In the genomic region with DNA sequence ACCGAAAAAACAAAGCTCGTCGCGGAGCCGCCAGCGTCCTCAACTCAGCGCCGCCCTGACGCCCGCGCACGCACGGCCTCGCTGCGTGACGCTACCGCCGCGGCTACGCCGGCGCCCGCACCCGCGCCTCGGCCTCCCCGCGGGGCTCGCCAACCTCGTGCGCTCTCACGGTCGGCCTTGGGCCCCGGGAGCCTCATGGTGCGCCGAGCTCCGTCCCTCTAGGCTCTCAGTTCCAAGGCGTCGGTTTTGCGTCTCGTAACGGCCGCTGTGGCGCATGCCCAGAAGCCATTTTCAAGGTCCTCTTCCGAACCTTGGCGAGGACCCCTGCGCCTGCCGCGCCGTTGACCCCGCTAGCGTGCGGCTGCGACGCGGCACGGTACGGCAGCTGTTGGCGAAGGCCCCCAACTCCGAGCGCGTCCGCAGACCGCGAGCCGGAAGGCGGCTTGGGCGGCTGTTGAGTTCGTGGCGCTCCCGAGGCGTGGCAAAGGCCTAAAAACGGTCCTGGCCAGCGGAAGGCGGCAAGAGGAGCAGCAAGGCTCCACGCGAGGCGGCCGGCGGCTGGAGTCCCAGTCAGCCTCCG, we compare ENCODE assay signal across 8 cellular contexts. TPM values are rescaled to one million over a fixed set of nuclear protein-coding genes. Genes with fewer than 3 reads are reported as not detected.
DNase-seq lines count a peak whose midpoint lies in the region; ATAC-seq and TF ChIP-seq lines count a peak whose summit lies in the region.

TSS of gene HENMT1 (minus strand) at position 64 of the 580 bp plus-strand sequence. CDS start 1,209 bp downstream, outside the sequence.

- no peaks in the 10 kb centered on the region for H3K9me3 Mint-ChIP-seq in activated CD8-positive, alpha-beta memory T cell treated with anti-CD3 and anti-CD28 coated beads, Interleukin-2, amount 10 ng/mL, durations not matched to agents 7 days and 5 days (ENCODE audit: low read depth)

- no peak for TF ChIP-seq CTCF in GM12864 (IDR thresholded peaks at IDR 0.05; ENCODE audit: low read depth, low read length, missing control alignments)

- peak within 1 kb of the TSS; percentile 31 for H3K27ac ChIP-seq in epithelial cell of prostate
- H3K27ac ChIP-seq in mucosa of rectum (ENCODE audit: low read depth in 2 of 2, low read length in 2 of 2) = peak within 1 kb of the TSS; percentile 86 to 94

- peak within 1 kb of the TSS; percentile 82 for H3K4me3 Mint-ChIP-seq in activated CD8-positive, alpha-beta memory T cell treated with anti-CD3 and anti-CD28 coated beads, Interleukin-2, amount 10 ng/mL, durations not matched to agents 7 days and 5 days

- peak; percentile 89 for ATAC-seq in HG02642 (IDR thresholded peaks at IDR 0.05; ENCODE audit: poor library complexity, unreplicated experiment)
- peak; percentile 85 for ATAC-seq in activated CD8-positive, alpha-beta memory T cell treated with anti-CD3 and anti-CD28 coated beads, Interleukin-2, amount 10 ng/mL, durations not matched to agents 7 days and 5 days

- H3K9me3 ChIP-seq in mucosa of rectum (ENCODE audit: control insufficient read depth in 2 of 2, low read length in 2 of 2) = no peaks in the 10 kb centered on the region

- H3K4me1 ChIP-seq in mucosa of rectum (ENCODE audit: control insufficient read depth in 2 of 2, insufficient read depth in 2 of 2, low read length in 2 of 2) = peaks cover 3 to 4% of the 10 kb centered on the region in 2 donors

- peaks cover 44% of the 10 kb centered on the region for H3K4me1 Mint-ChIP-seq in activated CD8-positive, alpha-beta memory T cell treated with anti-CD3 and anti-CD28 coated beads, Interleukin-2, amount 10 ng/mL, durations not matched to agents 7 days and 5 days

- peaks cover 26% of the 10 kb centered on the region for H3K36me3 Mint-ChIP-seq in activated CD8-positive, alpha-beta memory T cell treated with anti-CD3 and anti-CD28 coated beads, Interleukin-2, amount 10 ng/mL, durations not matched to agents 7 days and 5 days

- peak within 1 kb of the TSS; percentile 84 to 91 for H3K9ac ChIP-seq in mucosa of rectum (ENCODE audit: low read depth in 1 of 2, low read length in 2 of 2)

- H3K4me3 ChIP-seq in GM12864 (ENCODE audit: low read depth, low read length) (peak within 1 kb of the TSS; percentile 60), mucosa of rectum (ENCODE audit: low read length in 2 of 2) (peak within 1 kb of the TSS; percentile 78)

- H3K27me3 Mint-ChIP-seq in activated CD8-positive, alpha-beta memory T cell treated with anti-CD3 and anti-CD28 coated beads, Interleukin-2, amount 10 ng/mL, durations not matched to agents 7 days and 5 days = no peaks in the 10 kb centered on the region

- DNase-seq in GM12864 (ENCODE audit: low read depth) = peak; percentile 49
- DNase-seq in NCI-H2029 (lab: John Stamatoyannopoulos, UW) = peak; percentile 40
- peak; percentile 86 for DNase-seq in activated CD8-positive, alpha-beta memory T cell treated with anti-CD3 and anti-CD28 coated beads, Interleukin-2, amount 10 ng/mL, durations not matched to agents 7 days and 5 days
- DNase-seq in epithelial cell of prostate (ENCODE audit: low read depth, low spot score) = no peak
- peak; percentile 47 to 55 for DNase-seq in stimulated activated CD8-positive, alpha-beta memory T cell treated with anti-CD3 and anti-CD28 coated beads, Interleukin-4, amount 100 ng/mL, for 4 hours (ENCODE audit: low read depth in 2 of 2, low spot score in 1 of 2)
- no peak for DNase-seq in SHP77 (lab: John Stamatoyannopoulos, UW)

- no peaks in the 10 kb centered on the region for H3K27me3 ChIP-seq in mucosa of rectum (ENCODE audit: control insufficient read depth in 2 of 2, insufficient read depth in 2 of 2, low read length in 2 of 2)

- CTCF ChIA-PET in activated CD8-positive, alpha-beta memory T cell treated with anti-CD3 and anti-CD28 coated beads, Interleukin-2, amount 10 ng/mL, durations not matched to agents 7 days and 5 days (lab: Charles Lee) = interaction anchor here (0.7 to 4.1 kb wide), 10 partner anchors 11 to 1457 kb away, joined by 3 to 45 read pairs (median 5); partner anchors contain the start of gene PRPF38B

- H3K36me3 ChIP-seq in mucosa of rectum (ENCODE audit: control insufficient read depth in 2 of 2, insufficient read depth in 2 of 2, low read length in 2 of 2) = no peaks in the 10 kb centered on the region

- H3K27ac Mint-ChIP-seq in activated CD8-positive, alpha-beta memory T cell treated with anti-CD3 and anti-CD28 coated beads, Interleukin-2, amount 10 ng/mL, durations not matched to agents 7 days and 5 days = peak within 1 kb of the TSS; percentile 96

RNA-seq across cellular contexts. Expression of gene HENMT1, which starts in this region (rescaled TPM):
- total RNA-seq in activated CD8-positive, alpha-beta memory T cell treated with anti-CD3 and anti-CD28 coated beads, Interleukin-2, amount 10 ng/mL, durations not matched to agents 7 days and 5 days = 10 to 100 TPM; 34.1 to 36.0 TPM

Comparison
In these comparisons a context has a peak if more than half of its experiments do, and no peak if none do; other contexts are left out.
1. DNase-seq: peak in GM12864 (single experiment), NCI-H2029 (single experiment), activated CD8-positive, alpha-beta memory T cell treated with anti-CD3 and anti-CD28 coated beads, Interleukin-2, amount 10 ng/mL, durations not matched to agents 7 days and 5 days (single experiment) and stimulated activated CD8-positive, alpha-beta memory T cell treated with anti-CD3 and anti-CD28 coated beads, Interleukin-4, amount 100 ng/mL, for 4 hours (2 of 2); none in epithelial cell of prostate (single experiment) and SHP77 (0 of 2).